15 cellular contexts compared by ENCODE assay signal in the genomic region with DNA sequence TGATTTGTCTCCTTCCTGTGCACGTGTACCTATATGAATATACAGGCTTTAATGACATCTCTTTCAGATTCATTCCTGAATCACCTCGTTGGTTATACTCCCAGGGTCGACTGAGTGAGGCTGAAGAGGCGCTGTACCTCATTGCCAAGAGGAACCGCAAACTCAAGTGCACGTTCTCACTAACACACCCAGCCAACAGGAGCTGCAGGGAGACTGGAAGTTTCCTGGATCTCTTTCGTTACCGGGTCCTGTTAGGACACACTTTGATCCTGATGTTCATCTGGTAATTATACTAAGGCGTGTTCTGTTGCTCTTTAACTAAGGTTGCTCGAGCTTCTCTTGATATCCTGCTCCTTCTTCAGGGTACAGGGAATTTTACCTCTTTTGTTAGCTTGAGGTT.
"Had no signal": no experiment of that assay in that cellular context is flagged by ENCODE, and none has a peak within 500 bp of the region (broad histone marks: within the 10 kb centered on the region; RNA-seq: fewer than 3 reads in every experiment).

No MANE protein-coding gene starts in this region.

- H3K9me3 ChIP-seq: esophagus squamous epithelium, pancreas, suprapubic skin, tibial artery had no signal

- H3K4me1 ChIP-seq: pancreas, suprapubic skin, tibial artery had no signal

- FAIRE-seq: kidney, pancreas had no signal

- ATAC-seq: left cardiac atrium; natural killer cell treated with Interleukin-12 subunit alpha and Interleukin-12 subunit beta and Interleukin-15 and Interleukin-18, amount 100 ng/mL, for 72 hours; pancreas; right cardiac atrium had no signal

- DNase-seq: esophagus squamous epithelium; foreskin fibroblast; immature natural killer cell; kidney; left cardiac atrium; occipital lobe; pancreas; right cardiac atrium; stimulated activated CD4-positive, alpha-beta T cell treated with anti-CD3 and anti-CD28 coated beads, Interleukin-2, amount 100 ng/mL, for 48 hours; stimulated activated naive CD4-positive, alpha-beta T cell treated with Interleukin-2 at 50 U/mL for 16 hours; tibial artery had no signal

- H3K36me3 ChIP-seq: neural progenitor cell had no signal

- H3K9ac ChIP-seq: neural progenitor cell had no signal

- H3K4me3 ChIP-seq: esophagus squamous epithelium, neural progenitor cell, pancreas, smooth muscle cell, suprapubic skin, tibial artery had no signal

- H3K27ac ChIP-seq: esophagus squamous epithelium, neural progenitor cell, pancreas, suprapubic skin, tibial artery had no signal

- H3K4me2 ChIP-seq: neural progenitor cell, smooth muscle cell had no signal

- H3K27me3 ChIP-seq: esophagus squamous epithelium, neural progenitor cell, pancreas, suprapubic skin, tibial artery had no signal
